10 cellular contexts compared by ENCODE assay signal in genomic region chr13:106373304-106373988, GRCh38.
A peak's percentile ranks its signal among the peaks of the same experiment; 100 is the strongest.
DNase-seq lines count a peak whose midpoint lies in the region; ATAC-seq and TF ChIP-seq lines count a peak whose summit lies in the region.
"Had no signal": no experiment of that assay in that cellular context is flagged by ENCODE, and none has a peak within 500 bp of the region (broad histone marks: within the 10 kb centered on the region; RNA-seq: fewer than 3 reads in every experiment).

No MANE protein-coding gene starts in this region.

- no peak overlapping the region for H3K4me3 Mint-ChIP-seq in neural crest cell
- no peak overlapping the region for H3K4me3 Mint-ChIP-seq in activated CD8-positive, alpha-beta memory T cell treated with anti-CD3 and anti-CD28 coated beads, Interleukin-2, amount 10 ng/mL, durations not matched to agents 7 days and 5 days
- H3K4me3 Mint-ChIP-seq: stimulated activated naive CD8-positive, alpha-beta T cell treated with anti-CD3 and anti-CD28 coated beads, Interleukin-15, Interleukin-2, amounts not matched to agents 100 ng/mL and 50 ng/mL, for 24 hours had no signal

- H3K4me1 Mint-ChIP-seq in neural crest cell: peaks cover 32% of the 10 kb centered on the region
- H3K4me1 Mint-ChIP-seq in activated CD8-positive, alpha-beta memory T cell treated with anti-CD3 and anti-CD28 coated beads, Interleukin-2, amount 10 ng/mL, durations not matched to agents 7 days and 5 days: no peaks in the 10 kb centered on the region

- no peaks in the 10 kb centered on the region for H3K27me3 Mint-ChIP-seq in neural crest cell (ENCODE audit: low read depth)
- peaks cover 7% of the 10 kb centered on the region for H3K27me3 Mint-ChIP-seq in activated CD8-positive, alpha-beta memory T cell treated with anti-CD3 and anti-CD28 coated beads, Interleukin-2, amount 10 ng/mL, durations not matched to agents 7 days and 5 days

- DNase-seq in NCI-H510A treated with DMSO at 0.1 percent for 48 hours (lab: John Stamatoyannopoulos, UW) (peak; percentile 77), neural crest cell (ENCODE audit: low read depth, low spot score) (no peak), T1000 (lab: John Stamatoyannopoulos, UW) (no peak), HPDE6-E6E7 (ENCODE audit: extremely low spot score) (no peak), activated gamma-delta T cell (lab: John Stamatoyannopoulos, UW) (no peak)
- DNase-seq in activated CD8-positive, alpha-beta memory T cell treated with anti-CD3 and anti-CD28 coated beads, Interleukin-2, amount 10 ng/mL, durations not matched to agents 7 days and 5 days: no peak

- TF ChIP-seq CTCF in neural crest cell (conservative IDR thresholded peaks at IDR 0.05): no peak

- no peaks in the 10 kb centered on the region for H3K9me3 Mint-ChIP-seq in neural crest cell
- no peaks in the 10 kb centered on the region for H3K9me3 Mint-ChIP-seq in activated CD8-positive, alpha-beta memory T cell treated with anti-CD3 and anti-CD28 coated beads, Interleukin-2, amount 10 ng/mL, durations not matched to agents 7 days and 5 days (ENCODE audit: low read depth)
- H3K9me3 Mint-ChIP-seq: stimulated activated naive CD8-positive, alpha-beta T cell treated with anti-CD3 and anti-CD28 coated beads, Interleukin-15, Interleukin-2, amounts not matched to agents 100 ng/mL and 50 ng/mL, for 24 hours had no signal

- H3K36me3 Mint-ChIP-seq in neural crest cell (ENCODE audit: low read depth): no peaks in the 10 kb centered on the region
- no peaks in the 10 kb centered on the region for H3K36me3 Mint-ChIP-seq in activated CD8-positive, alpha-beta memory T cell treated with anti-CD3 and anti-CD28 coated beads, Interleukin-2, amount 10 ng/mL, durations not matched to agents 7 days and 5 days

- H3K27ac Mint-ChIP-seq in neural crest cell (ENCODE audit: unreplicated experiment): peak overlapping the region; percentile 32
- no peak overlapping the region for H3K27ac Mint-ChIP-seq in activated CD8-positive, alpha-beta memory T cell treated with anti-CD3 and anti-CD28 coated beads, Interleukin-2, amount 10 ng/mL, durations not matched to agents 7 days and 5 days
- H3K27ac Mint-ChIP-seq: stimulated activated naive CD8-positive, alpha-beta T cell treated with anti-CD3 and anti-CD28 coated beads, Interleukin-15, Interleukin-2, amounts not matched to agents 100 ng/mL and 50 ng/mL, for 24 hours had no signal

- ATAC-seq in GM19043 (IDR thresholded peaks at IDR 0.05; ENCODE audit: low read depth, unreplicated experiment) (peak; percentile 73), HG02973 (IDR thresholded peaks at IDR 0.05; ENCODE audit: unreplicated experiment) (peak; percentile 51)
- ATAC-seq in activated CD8-positive, alpha-beta memory T cell treated with anti-CD3 and anti-CD28 coated beads, Interleukin-2, amount 10 ng/mL, durations not matched to agents 7 days and 5 days: no peak
- ATAC-seq: left lobe of liver had no signal

- CTCF ChIA-PET in activated CD8-positive, alpha-beta memory T cell treated with anti-CD3 and anti-CD28 coated beads, Interleukin-2, amount 10 ng/mL, durations not matched to agents 7 days and 5 days (lab: Charles Lee): no interaction called here
